ENCODE assay signal across 1 cellular context in genomic region chr1:153261793-153262371, GRCh38.
TF ChIP-seq lines count a peak whose summit lies in the region.

No MANE protein-coding gene starts in this region.

TF ChIP-seq in GM23338, 12 proteins besides CTCF, POLR2A, EP300 and RAD21 (continued from another document):
- TF ChIP-seq ZNF114 (CRISPR knock-in tag; IDR thresholded peaks at IDR 0.05) (no peak), ZNF462 (CRISPR knock-in tag; IDR thresholded peaks at IDR 0.05) (no peak), POLR2AphosphoS5 (IDR thresholded peaks at IDR 0.05; ENCODE audit: low read depth) (no peak), STAT1 (IDR thresholded peaks at IDR 0.05; ENCODE audit: unreplicated experiment) (no peak), NANOG (IDR thresholded peaks at IDR 0.05; ENCODE audit: borderline replicate concordance) (no peak), CREB1 (CRISPR knock-in tag; IDR thresholded peaks at IDR 0.05; ENCODE audit: low read depth) (no peak), EZH2 (IDR thresholded peaks at IDR 0.05; ENCODE audit: low read depth, unreplicated experiment) (no peak)
